20 cellular contexts compared by ENCODE assay signal in genomic region chr1:112672009-112672408, GRCh38. TPM values are rescaled to one million over a fixed set of nuclear protein-coding genes. Genes with fewer than 3 reads are reported as not detected.
DNase-seq lines count a peak whose midpoint lies in the region; ATAC-seq and TF ChIP-seq lines count a peak whose summit lies in the region.
"Had no signal": no experiment of that assay in that cellular context is flagged by ENCODE, and none has a peak within 500 bp of the region (broad histone marks: within the 10 kb centered on the region; RNA-seq: fewer than 3 reads in every experiment).

No MANE protein-coding gene starts in this region.

- CTCF ChIA-PET in activated CD8-positive, alpha-beta T cell treated with anti-CD3 and anti-CD28 coated beads, Interleukin-2, amount 10 ng/mL, durations not matched to agents 7 days and 5 days (lab: Charles Lee): interaction anchor here (0.8 to 1.3 kb wide), 3 partner anchors 10 to 281 kb away, joined by 4 to 5 read pairs (median 5); partner anchors contain the start of gene PPM1J
- CTCF ChIA-PET in activated CD8-positive, alpha-beta T cell treated with anti-CD3 and anti-CD28 coated beads for 36 hours (lab: Charles Lee): interaction anchor here (0.6 to 2.1 kb wide), 9 partner anchors 10 to 170 kb away, joined by 3 to 6 read pairs (median 4); partner anchors contain the start of gene PPM1J

- no peak overlapping the region for H2AFZ ChIP-seq in osteoblast (ENCODE audit: low read length)

- H3K4me2 ChIP-seq in osteoblast (ENCODE audit: insufficient read depth, low read length): no peak overlapping the region

- no peak overlapping the region for H3K4me3 Mint-ChIP-seq in activated CD8-positive, alpha-beta T cell treated with anti-CD3 and anti-CD28 coated beads, Interleukin-2, amount 10 ng/mL, durations not matched to agents 7 days and 5 days
- no peak overlapping the region for H3K4me3 Mint-ChIP-seq in activated CD8-positive, alpha-beta T cell treated with anti-CD3 and anti-CD28 coated beads for 36 hours
- no peak overlapping the region for H3K4me3 Mint-ChIP-seq in effector memory CD8-positive, alpha-beta T cell

- no peaks in the 10 kb centered on the region for H3K9me3 Mint-ChIP-seq in activated CD8-positive, alpha-beta T cell treated with anti-CD3 and anti-CD28 coated beads, Interleukin-2, amount 10 ng/mL, durations not matched to agents 7 days and 5 days (ENCODE audit: insufficient read depth)
- H3K9me3 Mint-ChIP-seq in activated CD8-positive, alpha-beta T cell treated with anti-CD3 and anti-CD28 coated beads for 36 hours: no peaks in the 10 kb centered on the region
- no peaks in the 10 kb centered on the region for H3K9me3 Mint-ChIP-seq in effector memory CD8-positive, alpha-beta T cell

- H3K27ac ChIP-seq in osteoblast (ENCODE audit: low read depth, low read length): peak overlapping the region; percentile 13
- H3K27ac ChIP-seq: brain microvascular endothelial cell, HL-60 had no signal

- no peak for TF ChIP-seq CTCF in activated CD8-positive, alpha-beta T cell treated with anti-CD3 and anti-CD28 coated beads for 36 hours (IDR thresholded peaks at IDR 0.05)
- no peak for TF ChIP-seq CTCF in osteoblast (IDR thresholded peaks at IDR 0.05; ENCODE audit: extremely low read depth, low read depth, low read length)

- H3K27me3 ChIP-seq in osteoblast (ENCODE audit: insufficient read depth, low read length): no peaks in the 10 kb centered on the region
- H3K27me3 ChIP-seq: brain microvascular endothelial cell had no signal

- peaks cover 4% of the 10 kb centered on the region for H4K20me1 ChIP-seq in osteoblast (ENCODE audit: insufficient read depth, low read length)

- POLR2A ChIA-PET in activated CD8-positive, alpha-beta T cell treated with anti-CD3 and anti-CD28 coated beads, Interleukin-2, amount 10 ng/mL, durations not matched to agents 7 days and 5 days (lab: Charles Lee): interaction anchor here (1.4 to 4.6 kb wide), 2 partner anchors 32 to 53 kb away, joined by 3 to 46 read pairs; partner anchors contain the start of genes CAPZA1 and ST7L
- POLR2A ChIA-PET in activated CD8-positive, alpha-beta T cell treated with anti-CD3 and anti-CD28 coated beads for 36 hours (lab: Charles Lee): interaction anchor here (1.0 to 5.0 kb wide), 5 partner anchors 9 to 53 kb away, joined by 3 to 50 read pairs (median 6); partner anchors contain the start of genes CAPZA1 and ST7L

- no peak overlapping the region for H3K4me3 ChIP-seq in osteoblast (ENCODE audit: insufficient read depth, low read length)

- H3K27ac Mint-ChIP-seq in activated CD8-positive, alpha-beta T cell treated with anti-CD3 and anti-CD28 coated beads, Interleukin-2, amount 10 ng/mL, durations not matched to agents 7 days and 5 days: peak overlapping the region; percentile 31
- H3K27ac Mint-ChIP-seq in activated CD8-positive, alpha-beta T cell treated with anti-CD3 and anti-CD28 coated beads for 36 hours: no peak overlapping the region
- peak overlapping the region; percentile 96 to 99 for H3K27ac Mint-ChIP-seq in effector memory CD8-positive, alpha-beta T cell

- peaks cover 42% of the 10 kb centered on the region for H3K36me3 ChIP-seq in osteoblast (ENCODE audit: insufficient read depth, low read length)

- no peak for DNase-seq in activated CD8-positive, alpha-beta T cell treated with anti-CD3 and anti-CD28 coated beads, Interleukin-2, amount 10 ng/mL, durations not matched to agents 7 days and 5 days
- DNase-seq in activated CD8-positive, alpha-beta T cell treated with anti-CD3 and anti-CD28 coated beads for 36 hours: no peak
- DNase-seq in effector memory CD8-positive, alpha-beta T cell: no peak
- DNase-seq in osteoblast (ENCODE audit: insufficient read length, low spot score, missing footprints) (no peak), germinal center (ENCODE audit: low spot score) (no peak)
- DNase-seq: 8988T; activated CD4-positive, alpha-beta T cell treated with anti-CD3 and anti-CD28 coated beads, Interleukin-2, amount 50 U/mL, for 48 hours; activated effector memory CD4-positive, alpha-beta T cell treated with anti-CD3 and anti-CD28 coated beads, Interleukin-2, amount 50 U/mL, for 16 hours; brain microvascular endothelial cell; hypothalamus; left ventricle myocardium superior; NCI-H1436; NCI-H226; right cardiac atrium; SHP77; stimulated activated CD4-positive, alpha-beta T cell treated with anti-CD3 and anti-CD28 coated beads, Interleukin-2, amount 100 ng/mL, for 24 hours; trophoblast cell had no signal

- H3K4me1 ChIP-seq in osteoblast (ENCODE audit: insufficient read depth, low read length): peaks cover 23% of the 10 kb centered on the region

- peaks cover 33% of the 10 kb centered on the region for H3K79me2 ChIP-seq in osteoblast (ENCODE audit: insufficient read depth, low read length)

- H3K36me3 Mint-ChIP-seq in activated CD8-positive, alpha-beta T cell treated with anti-CD3 and anti-CD28 coated beads, Interleukin-2, amount 10 ng/mL, durations not matched to agents 7 days and 5 days (ENCODE audit: low read depth): peaks cover 79% of the 10 kb centered on the region
- H3K36me3 Mint-ChIP-seq in activated CD8-positive, alpha-beta T cell treated with anti-CD3 and anti-CD28 coated beads for 36 hours (ENCODE audit: low read depth): peaks cover 63% of the 10 kb centered on the region
- peaks cover 65% of the 10 kb centered on the region for H3K36me3 Mint-ChIP-seq in effector memory CD8-positive, alpha-beta T cell (ENCODE audit: insufficient read depth)

- no peaks in the 10 kb centered on the region for H3K27me3 Mint-ChIP-seq in activated CD8-positive, alpha-beta T cell treated with anti-CD3 and anti-CD28 coated beads, Interleukin-2, amount 10 ng/mL, durations not matched to agents 7 days and 5 days (ENCODE audit: low read depth)
- no peaks in the 10 kb centered on the region for H3K27me3 Mint-ChIP-seq in activated CD8-positive, alpha-beta T cell treated with anti-CD3 and anti-CD28 coated beads for 36 hours
- no peaks in the 10 kb centered on the region for H3K27me3 Mint-ChIP-seq in effector memory CD8-positive, alpha-beta T cell

- peaks cover 59% of the 10 kb centered on the region for H3K4me1 Mint-ChIP-seq in activated CD8-positive, alpha-beta T cell treated with anti-CD3 and anti-CD28 coated beads, Interleukin-2, amount 10 ng/mL, durations not matched to agents 7 days and 5 days (ENCODE audit: low read depth)
- H3K4me1 Mint-ChIP-seq in activated CD8-positive, alpha-beta T cell treated with anti-CD3 and anti-CD28 coated beads for 36 hours (ENCODE audit: low read depth): peaks cover 59% of the 10 kb centered on the region
- peaks cover 41 to 50% of the 10 kb centered on the region in 2 donors for H3K4me1 Mint-ChIP-seq in effector memory CD8-positive, alpha-beta T cell (ENCODE audit: low read depth in 2 of 2)

- no peak for ATAC-seq in activated CD8-positive, alpha-beta T cell treated with anti-CD3 and anti-CD28 coated beads, Interleukin-2, amount 10 ng/mL, durations not matched to agents 7 days and 5 days
- ATAC-seq in activated CD8-positive, alpha-beta T cell treated with anti-CD3 and anti-CD28 coated beads for 36 hours: no peak
- no peak for ATAC-seq in effector memory CD8-positive, alpha-beta T cell (replicated peaks)
- ATAC-seq in HG02642 (IDR thresholded peaks at IDR 0.05; ENCODE audit: poor library complexity, unreplicated experiment): no peak
- ATAC-seq: HCT116, left ventricle myocardium superior, right cardiac atrium had no signal

- intact Hi-C loops in activated CD8-positive, alpha-beta T cell treated with anti-CD3 and anti-CD28 coated beads for 36 hours (cut with micrococcal nuclease): loop anchor here (5.0 kb wide), 2 partner anchors 35 to 50 kb away; partner anchors contain the start of gene RHOC

- H3K9me3 ChIP-seq in osteoblast (ENCODE audit: low read depth, low read length): no peaks in the 10 kb centered on the region

RNA-seq across cellular contexts. Expression of gene MOV10, which starts 2.5 kb away (rescaled TPM):
- total RNA-seq in activated CD8-positive, alpha-beta T cell treated with anti-CD3 and anti-CD28 coated beads, Interleukin-2, amount 10 ng/mL, durations not matched to agents 7 days and 5 days: 100 to 1,000 TPM; 120 TPM
- 10 to 100 TPM; 77.2 to 78.5 TPM for total RNA-seq in activated CD8-positive, alpha-beta T cell treated with anti-CD3 and anti-CD28 coated beads for 36 hours
- 35.1 and 38.7 TPM in 2 replicates for total RNA-seq in osteoblast

RNA-seq across cellular contexts. Expression of gene RHOC, which starts 34.9 kb away (rescaled TPM):
- total RNA-seq in activated CD8-positive, alpha-beta T cell treated with anti-CD3 and anti-CD28 coated beads, Interleukin-2, amount 10 ng/mL, durations not matched to agents 7 days and 5 days: 10 to 100 TPM; 85.6 to 93.8 TPM
- 10 to 100 TPM; 34.2 to 34.7 TPM for total RNA-seq in activated CD8-positive, alpha-beta T cell treated with anti-CD3 and anti-CD28 coated beads for 36 hours
- total RNA-seq in osteoblast: 276 and 325 TPM in 2 replicates

RNA-seq across cellular contexts. Expression of gene PPM1J, which starts 43.1 kb away (rescaled TPM):
- not detected for total RNA-seq in activated CD8-positive, alpha-beta T cell treated with anti-CD3 and anti-CD28 coated beads, Interleukin-2, amount 10 ng/mL, durations not matched to agents 7 days and 5 days
- 1 to 10 TPM; 1.7 to 2.8 TPM for total RNA-seq in activated CD8-positive, alpha-beta T cell treated with anti-CD3 and anti-CD28 coated beads for 36 hours
- 0.59 and 1.1 TPM in 2 replicates for total RNA-seq in osteoblast

RNA-seq across cellular contexts. Expression of gene CAPZA1, which starts 52.4 kb away (rescaled TPM):
- 100 to 1,000 TPM; 279 to 280 TPM for total RNA-seq in activated CD8-positive, alpha-beta T cell treated with anti-CD3 and anti-CD28 coated beads, Interleukin-2, amount 10 ng/mL, durations not matched to agents 7 days and 5 days
- 100 to 1,000 TPM; 220 to 230 TPM for total RNA-seq in activated CD8-positive, alpha-beta T cell treated with anti-CD3 and anti-CD28 coated beads for 36 hours
- 159 and 180 TPM in 2 replicates for total RNA-seq in osteoblast

RNA-seq across cellular contexts. Expression of gene ST7L, which starts 53.1 kb away (rescaled TPM):
- total RNA-seq in activated CD8-positive, alpha-beta T cell treated with anti-CD3 and anti-CD28 coated beads, Interleukin-2, amount 10 ng/mL, durations not matched to agents 7 days and 5 days: 10 to 100 TPM; 12.3 to 12.5 TPM
- total RNA-seq in activated CD8-positive, alpha-beta T cell treated with anti-CD3 and anti-CD28 coated beads for 36 hours: 10 to 100 TPM; 11.9 to 12.2 TPM
- total RNA-seq in osteoblast: 18.5 and 26.8 TPM in 2 replicates
